In genomic region chr7:120926943-120927346, GRCh38 we compare ENCODE assay signal across 20 cellular contexts. TPM values are rescaled to one million over a fixed set of nuclear protein-coding genes. Genes with fewer than 3 reads are reported as not detected.
DNase-seq lines count a peak whose midpoint lies in the region; ATAC-seq, FAIRE-seq and TF ChIP-seq lines count a peak whose summit lies in the region.
"Had no signal": no experiment of that assay in that cellular context is flagged by ENCODE, and none has a peak within 500 bp of the region (broad histone marks: within the 10 kb centered on the region; RNA-seq: fewer than 3 reads in every experiment).

No MANE protein-coding gene starts in this region.

- no peak overlapping the region for H3K9ac ChIP-seq in OCI-LY3 (ENCODE audit: low read length)

- no peak overlapping the region for H3K27ac Mint-ChIP-seq in activated T-helper 1 cell treated with anti-CD3 and anti-CD28 coated beads, Interleukin-12 subunit alpha, Interleukin-12 subunit beta, Interleukin-2, Interleukin-4 antibody, amounts not matched to agents 30 ng/mL and 10 ng/mL and 1 ng/mL, durations not matched to agents 14 hours and 24 hours and 36 hours
- H3K27ac Mint-ChIP-seq: activated naive CD8-positive, alpha-beta T cell treated with anti-CD3 and anti-CD28 coated beads, Interleukin-2, amount 50 U/mL, for 24 hours; activated T-cell treated with anti-CD3 and anti-CD28 coated beads, Interleukin-2, amount 50 U/mL, for 72 hours; CD8-positive, alpha-beta T cell had no signal

- intact Hi-C loops in activated T-helper 1 cell treated with anti-CD3 and anti-CD28 coated beads, Interleukin-12 subunit alpha, Interleukin-12 subunit beta, Interleukin-2, Interleukin-4 antibody, amounts not matched to agents 30 ng/mL and 10 ng/mL and 1 ng/mL, durations not matched to agents 14 hours and 24 hours and 36 hours (cut with micrococcal nuclease), result no loop called here

- TF ChIP-seq CTCF in OCI-LY3 (IDR thresholded peaks at IDR 0.05; ENCODE audit: low read depth, low read length), result no peak

- H3K4me3 ChIP-seq in OCI-LY3 (ENCODE audit: low read length), result no peak overlapping the region
- H3K4me3 ChIP-seq: prostate gland, thoracic aorta had no signal

- H3K4me1 Mint-ChIP-seq in activated T-helper 1 cell treated with anti-CD3 and anti-CD28 coated beads, Interleukin-12 subunit alpha, Interleukin-12 subunit beta, Interleukin-2, Interleukin-4 antibody, amounts not matched to agents 30 ng/mL and 10 ng/mL and 1 ng/mL, durations not matched to agents 14 hours and 24 hours and 36 hours (ENCODE audit: low read depth), result peaks cover 6% of the 10 kb centered on the region

- H3K4me1 ChIP-seq in OCI-LY3 (ENCODE audit: low read length), result peaks cover 19% of the 10 kb centered on the region
- H3K4me1 ChIP-seq: prostate gland had no signal

- DNase-seq in GM19239 (ENCODE audit: insufficient read length, low spot score) (no peak), iPS-NIHi7 (ENCODE audit: extremely low spot score) (peak; percentile 23)
- no peak for DNase-seq in stimulated activated CD4-positive, alpha-beta T cell treated with anti-CD3 and anti-CD28 coated beads, Interleukin-1b, Interleukin-23, amount 100 ng/mL, for 48 hours
- no peak for DNase-seq in activated T-helper 1 cell treated with anti-CD3 and anti-CD28 coated beads, Interleukin-12 subunit alpha, Interleukin-12 subunit beta, Interleukin-2, Interleukin-4 antibody, amounts not matched to agents 30 ng/mL and 10 ng/mL and 1 ng/mL, durations not matched to agents 14 hours and 24 hours and 36 hours (ENCODE audit: low spot score)
- DNase-seq: activated naive CD8-positive, alpha-beta T cell treated with anti-CD3 and anti-CD28 coated beads, Interleukin-2, amount 50 U/mL, for 24 hours; activated T-cell treated with anti-CD3 and anti-CD28 coated beads, Interleukin-2, amount 50 U/mL, for 72 hours; CD8-positive, alpha-beta T cell; islet precursor cell; mesenchymal stem cell; NCI-H1436; NCI-H345; Right ventricle myocardium superior; T-helper 1 cell had no signal

- H3K36me3 ChIP-seq in OCI-LY3 (replicated peaks; ENCODE audit: low read depth, low read length), result no peaks in the 10 kb centered on the region
- H3K36me3 ChIP-seq: prostate gland, thoracic aorta had no signal

- no peaks in the 10 kb centered on the region for H3K9me3 ChIP-seq in OCI-LY3 (ENCODE audit: insufficient read depth, low read length)
- H3K9me3 ChIP-seq: prostate gland, thoracic aorta had no signal

- no peak overlapping the region for H3K27ac ChIP-seq in OCI-LY3 (ENCODE audit: low read length)
- H3K27ac ChIP-seq: prostate gland, thoracic aorta, VCaP had no signal

- H2AFZ ChIP-seq in OCI-LY3 (ENCODE audit: low read depth, low read length), result no peak overlapping the region

- peaks cover 13% of the 10 kb centered on the region for H3K27me3 Mint-ChIP-seq in activated T-helper 1 cell treated with anti-CD3 and anti-CD28 coated beads, Interleukin-12 subunit alpha, Interleukin-12 subunit beta, Interleukin-2, Interleukin-4 antibody, amounts not matched to agents 30 ng/mL and 10 ng/mL and 1 ng/mL, durations not matched to agents 14 hours and 24 hours and 36 hours (ENCODE audit: insufficient read depth)

- H3K27me3 ChIP-seq in OCI-LY3 (ENCODE audit: low read depth, low read length), result no peaks in the 10 kb centered on the region

- H3K79me2 ChIP-seq in OCI-LY3 (ENCODE audit: low read length), result no peaks in the 10 kb centered on the region

- no peaks in the 10 kb centered on the region for H4K20me1 ChIP-seq in OCI-LY3 (ENCODE audit: insufficient read depth, low read length)

- no peaks in the 10 kb centered on the region for H3K9me3 Mint-ChIP-seq in activated T-helper 1 cell treated with anti-CD3 and anti-CD28 coated beads, Interleukin-12 subunit alpha, Interleukin-12 subunit beta, Interleukin-2, Interleukin-4 antibody, amounts not matched to agents 30 ng/mL and 10 ng/mL and 1 ng/mL, durations not matched to agents 14 hours and 24 hours and 36 hours
- H3K9me3 Mint-ChIP-seq: activated naive CD8-positive, alpha-beta T cell treated with anti-CD3 and anti-CD28 coated beads, Interleukin-2, amount 50 U/mL, for 24 hours; activated T-cell treated with anti-CD3 and anti-CD28 coated beads, Interleukin-2, amount 50 U/mL, for 72 hours; CD8-positive, alpha-beta T cell had no signal

- no peak overlapping the region for H3K4me3 Mint-ChIP-seq in activated T-helper 1 cell treated with anti-CD3 and anti-CD28 coated beads, Interleukin-12 subunit alpha, Interleukin-12 subunit beta, Interleukin-2, Interleukin-4 antibody, amounts not matched to agents 30 ng/mL and 10 ng/mL and 1 ng/mL, durations not matched to agents 14 hours and 24 hours and 36 hours
- H3K4me3 Mint-ChIP-seq: activated naive CD8-positive, alpha-beta T cell treated with anti-CD3 and anti-CD28 coated beads, Interleukin-2, amount 50 U/mL, for 24 hours; activated T-cell treated with anti-CD3 and anti-CD28 coated beads, Interleukin-2, amount 50 U/mL, for 72 hours; CD8-positive, alpha-beta T cell had no signal

- FAIRE-seq in GM19239 (lab: Jason Lieb, UNC), result peak; percentile 86

- H3K36me3 Mint-ChIP-seq in activated T-helper 1 cell treated with anti-CD3 and anti-CD28 coated beads, Interleukin-12 subunit alpha, Interleukin-12 subunit beta, Interleukin-2, Interleukin-4 antibody, amounts not matched to agents 30 ng/mL and 10 ng/mL and 1 ng/mL, durations not matched to agents 14 hours and 24 hours and 36 hours (ENCODE audit: low read depth), result no peaks in the 10 kb centered on the region
- H3K36me3 Mint-ChIP-seq: CD8-positive, alpha-beta T cell had no signal

- ATAC-seq in HG02759 (IDR thresholded peaks at IDR 0.05; ENCODE audit: unreplicated experiment) (peak; percentile 17), HG02884 (IDR thresholded peaks at IDR 0.05; ENCODE audit: unreplicated experiment) (no peak), GM21723 (IDR thresholded peaks at IDR 0.05; ENCODE audit: unreplicated experiment) (no peak)
- ATAC-seq: activated naive CD8-positive, alpha-beta T cell treated with anti-CD3 and anti-CD28 coated beads, Interleukin-2, amount 50 U/mL, for 24 hours; activated T-cell treated with anti-CD3 and anti-CD28 coated beads, Interleukin-2, amount 50 U/mL, for 72 hours; CD8-positive, alpha-beta T cell had no signal

- peak overlapping the region; percentile 60; the same call in 1 of the 2 replicates for H3K4me2 ChIP-seq in OCI-LY3 (ENCODE audit: low read length)

RNA-seq across cellular contexts. Expression of gene ING3, which starts 23.6 kb away (rescaled TPM):
- total RNA-seq in activated T-helper 1 cell treated with anti-CD3 and anti-CD28 coated beads, Interleukin-12 subunit alpha, Interleukin-12 subunit beta, Interleukin-2, Interleukin-4 antibody, amounts not matched to agents 30 ng/mL and 10 ng/mL and 1 ng/mL, durations not matched to agents 14 hours and 24 hours and 36 hours, result 26.7 and 28.6 TPM in 2 replicates
